In the genomic region with DNA sequence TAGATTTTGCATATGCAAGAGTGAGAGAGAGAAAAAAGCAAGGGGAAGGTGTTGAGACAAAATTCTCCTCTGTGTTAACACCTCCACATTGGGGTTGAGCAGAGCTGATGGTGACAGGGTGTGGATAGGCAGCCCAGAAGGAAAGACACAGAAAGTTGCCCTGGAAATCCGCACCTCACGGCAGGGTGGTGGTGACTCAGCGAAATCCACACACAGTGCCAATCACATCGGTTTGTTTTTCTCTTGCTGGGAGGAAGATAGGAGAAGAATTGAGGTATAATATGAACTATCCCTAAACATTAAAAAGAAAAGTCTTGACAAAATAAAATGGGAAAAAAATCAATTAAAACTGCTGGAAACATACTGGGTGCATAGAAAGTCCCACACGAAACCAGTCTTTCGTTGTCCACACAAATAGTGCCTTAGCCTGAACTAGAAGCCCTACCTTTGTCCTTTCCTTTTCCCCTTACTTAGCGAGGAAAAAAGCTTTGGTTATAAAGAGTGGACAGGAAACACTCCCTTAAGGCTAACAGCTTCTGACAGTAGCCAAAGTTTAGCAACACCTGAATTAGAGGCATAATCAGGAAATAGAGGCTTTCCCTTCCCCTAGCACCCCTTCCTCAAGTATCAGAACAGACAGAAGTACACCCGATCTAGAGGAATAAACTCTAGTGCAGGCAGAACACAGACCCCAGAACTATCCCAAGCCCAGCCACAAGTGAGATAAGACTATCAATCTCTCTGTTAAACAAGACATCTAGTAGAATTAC, we compare ENCODE assay signal across 17 cellular contexts. TPM values are rescaled to one million over a fixed set of nuclear protein-coding genes. Genes with fewer than 3 reads are reported as not detected.
A peak's percentile ranks its signal among the peaks of the same experiment; 100 is the strongest.
DNase-seq lines count a peak whose midpoint lies in the region; ATAC-seq and TF ChIP-seq lines count a peak whose summit lies in the region.
"Had no signal": no experiment of that assay in that cellular context is flagged by ENCODE, and none has a peak within 500 bp of the region (broad histone marks: within the 10 kb centered on the region; RNA-seq: fewer than 3 reads in every experiment).

No MANE protein-coding gene starts in this region.

- no peak overlapping the region for H3K4me3 Mint-ChIP-seq in progenitor cell of endocrine pancreas (ENCODE audit: low read depth)
- H3K4me3 Mint-ChIP-seq in CD4-positive, alpha-beta memory T cell = no peak overlapping the region
- H3K4me3 Mint-ChIP-seq: activated T-helper 1 cell treated with anti-CD3 and anti-CD28 coated beads, Interleukin-12 subunit alpha, Interleukin-12 subunit beta, Interleukin-2, Interleukin-4 antibody, amounts not matched to agents 30 ng/mL and 10 ng/mL and 1 ng/mL, durations not matched to agents 14 hours and 24 hours and 36 hours; CD8-positive, alpha-beta memory T cell had no signal

- ATAC-seq in left ventricle myocardium superior = peak; percentile 34
- no peak for ATAC-seq in GM18511 (IDR thresholded peaks at IDR 0.05; ENCODE audit: unreplicated experiment)
- ATAC-seq in GM21786 (IDR thresholded peaks at IDR 0.05; ENCODE audit: unreplicated experiment) = no peak
- ATAC-seq: lower lobe of right lung had no signal

- no peaks in the 10 kb centered on the region for H3K4me1 ChIP-seq in CD4-positive, alpha-beta memory T cell (ENCODE audit: insufficient read depth, low read length)
- H3K4me1 ChIP-seq: lower lobe of right lung, Peyer's patch had no signal

- intact Hi-C loops in left ventricle myocardium superior (cut with micrococcal nuclease) = no loop called here
- intact Hi-C loops in CD4-positive, alpha-beta memory T cell (cut with micrococcal nuclease) = no loop called here

- POLR2A ChIA-PET in CD4-positive, alpha-beta memory T cell (lab: Charles Lee; ENCODE audit: partially characterized antibody) = no interaction called here

- H3K9me3 ChIP-seq in CD4-positive, alpha-beta memory T cell (ENCODE audit: control insufficient read depth in 1 of 2, low read length in 2 of 2) = no peaks in the 10 kb centered on the region
- H3K9me3 ChIP-seq: lower lobe of right lung, Peyer's patch had no signal

- H3K4me3 ChIP-seq in CD4-positive, alpha-beta memory T cell (ENCODE audit: low read length in 2 of 2) = no peak overlapping the region
- H3K4me3 ChIP-seq: lower lobe of right lung, Peyer's patch had no signal

- CTCF ChIA-PET in CD4-positive, alpha-beta memory T cell (lab: Charles Lee; ENCODE audit: partially characterized antibody) = no interaction called here

- TF ChIP-seq CTCF in progenitor cell of endocrine pancreas (IDR thresholded peaks at IDR 0.05; ENCODE audit: unreplicated experiment) = no peak

- no peaks in the 10 kb centered on the region for H3K36me3 Mint-ChIP-seq in progenitor cell of endocrine pancreas (ENCODE audit: insufficient read depth)
- H3K36me3 Mint-ChIP-seq in CD4-positive, alpha-beta memory T cell = no peaks in the 10 kb centered on the region

- H3K9me3 Mint-ChIP-seq in progenitor cell of endocrine pancreas (ENCODE audit: low read depth) = peaks cover 4% of the 10 kb centered on the region
- peaks cover 0 to 3% (median 0%) of the 10 kb centered on the region in 8 donors for H3K9me3 Mint-ChIP-seq in CD4-positive, alpha-beta memory T cell
- H3K9me3 Mint-ChIP-seq: CD8-positive, alpha-beta memory T cell had no signal

- H3K27ac Mint-ChIP-seq in progenitor cell of endocrine pancreas = peak overlapping the region; percentile 84
- no peak overlapping the region for H3K27ac Mint-ChIP-seq in CD4-positive, alpha-beta memory T cell
- H3K27ac Mint-ChIP-seq: activated T-helper 1 cell treated with anti-CD3 and anti-CD28 coated beads, Interleukin-12 subunit alpha, Interleukin-12 subunit beta, Interleukin-2, Interleukin-4 antibody, amounts not matched to agents 30 ng/mL and 10 ng/mL and 1 ng/mL, durations not matched to agents 14 hours and 24 hours and 36 hours had no signal

- no peaks in the 10 kb centered on the region for H3K27me3 ChIP-seq in CD4-positive, alpha-beta memory T cell (ENCODE audit: insufficient read depth, low read length)
- H3K27me3 ChIP-seq: Peyer's patch had no signal

- peaks cover 13% of the 10 kb centered on the region for H3K4me1 Mint-ChIP-seq in progenitor cell of endocrine pancreas (ENCODE audit: low read depth)
- no peaks in the 10 kb centered on the region for H3K4me1 Mint-ChIP-seq in CD4-positive, alpha-beta memory T cell
- H3K4me1 Mint-ChIP-seq: CD8-positive, alpha-beta memory T cell had no signal

- H3K36me3 ChIP-seq in CD4-positive, alpha-beta memory T cell (ENCODE audit: insufficient read depth, low read length) = no peaks in the 10 kb centered on the region
- H3K36me3 ChIP-seq: lower lobe of right lung, Peyer's patch had no signal

- H3K27ac ChIP-seq in CD4-positive, alpha-beta memory T cell (ENCODE audit: low read depth, low read length) = no peak overlapping the region
- H3K27ac ChIP-seq: lower lobe of right lung, Peyer's patch had no signal

- DNase-seq in HT-29 (ENCODE audit: low spot score) (peak; percentile 12), SHP77 treated with DMSO at 0.1 percent for 48 hours (lab: John Stamatoyannopoulos, UW) (peak; percentile 82), left ventricle myocardium superior (no peak), progenitor cell of endocrine pancreas (ENCODE audit: low spot score, unreplicated experiment) (no peak)
- DNase-seq in CD4-positive, alpha-beta memory T cell = no peak
- DNase-seq: activated CD4-positive, alpha-beta T cell treated with anti-CD3 and anti-CD28 coated beads, Interleukin-2, amount 50 U/mL, for 1 hour; CD8-positive, alpha-beta memory T cell; effector CD4-positive, alpha-beta T cell; lower lobe of right lung; NCI-H1092; NCI-H524; Peyer's patch; substantia nigra; T-helper 2 cell had no signal

- no peaks in the 10 kb centered on the region for H3K27me3 Mint-ChIP-seq in progenitor cell of endocrine pancreas
- peaks cover 15 to 16% of the 10 kb centered on the region in 2 donors for H3K27me3 Mint-ChIP-seq in CD4-positive, alpha-beta memory T cell

RNA-seq across cellular contexts. Expression of a gene that starts 39.2 kb away (rescaled TPM):
- 22.0 and 26.5 TPM in 2 replicates for total RNA-seq in HT-29 (2014; rRNA removed; shearing (Covaris generic))
- total RNA-seq in left ventricle myocardium superior (14.1 TPM), progenitor cell of endocrine pancreas (28.5 and 29.1 TPM in 2 replicates)
- 10 to 100 TPM; 15.0 to 16.7 TPM for total RNA-seq in CD4-positive, alpha-beta memory T cell
- polyA plus RNA-seq in CD4-positive, alpha-beta memory T cell = 10 to 100 TPM; 13.0 to 22.0 TPM

Comparison
In these comparisons a context has a peak if more than half of its experiments do, and no peak if none do; other contexts are left out.
1. DNase-seq: peak in HT-29 (single experiment) and SHP77 treated with DMSO at 0.1 percent for 48 hours (single experiment); none in left ventricle myocardium superior (single experiment), progenitor cell of endocrine pancreas (single experiment) and CD4-positive, alpha-beta memory T cell (0 of 5).